18 cellular contexts compared by ENCODE assay signal in the genomic region with DNA sequence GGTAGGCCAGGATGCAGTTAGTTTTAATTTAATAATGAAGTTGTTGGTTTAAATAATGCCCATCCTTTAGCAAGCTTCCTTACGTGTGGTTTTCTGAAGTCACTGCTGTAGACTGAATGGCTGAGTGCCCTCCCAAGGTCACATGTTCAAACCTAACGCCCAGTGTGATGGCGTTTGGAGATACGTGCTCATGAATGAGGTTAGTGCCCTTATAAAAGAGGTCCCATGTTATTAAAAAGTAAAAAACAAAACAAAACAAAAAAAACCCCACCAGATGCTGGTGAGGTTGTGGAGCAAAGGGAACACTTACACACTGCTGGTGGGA. TPM values are rescaled to one million over a fixed set of nuclear protein-coding genes. Genes with fewer than 3 reads are reported as not detected.
A peak's percentile ranks its signal among the peaks of the same experiment; 100 is the strongest.
DNase-seq lines count a peak whose midpoint lies in the region; ATAC-seq and TF ChIP-seq lines count a peak whose summit lies in the region.
"Had no signal": no experiment of that assay in that cellular context is flagged by ENCODE, and none has a peak within 500 bp of the region (broad histone marks: within the 10 kb centered on the region; RNA-seq: fewer than 3 reads in every experiment).

No MANE protein-coding gene starts in this region.

- POLR2A ChIA-PET in Panc1 (lab: Charles Lee): interaction anchor here (0.6 kb wide), 1 partner anchor 1272 kb away, joined by 4 read pairs; no protein-coding TSS in a partner anchor

- in situ Hi-C loops in Panc1 (cut with HindIII; ENCODE audit: low pct_unique_long_range_greater_than_20kb, low sequenced_read_pairs): no loop called here

- DNase-seq in EL: peak; percentile 55
- DNase-seq in Panc1 (ENCODE audit: low read depth, low spot score): no peak
- no peak for DNase-seq in epithelial cell of prostate (ENCODE audit: low read depth, low spot score)
- DNase-seq in renal cortical epithelial cell (ENCODE audit: low read depth): peak; percentile 66
- no peak for DNase-seq in COR-L47 (lab: John Stamatoyannopoulos, UW)
- DNase-seq in germinal center (ENCODE audit: low spot score): no peak
- no peak for DNase-seq in NCI-H446 (lab: John Stamatoyannopoulos, UW)
- no peak for DNase-seq in trophoblast cell
- DNase-seq: activated CD8-positive, alpha-beta T cell treated with anti-CD3 and anti-CD28 coated beads, Interleukin-2, amount 10 ng/mL, durations not matched to agents 7 days and 5 days; activated naive CD8-positive, alpha-beta T cell treated with anti-CD3 and anti-CD28 coated beads, Interleukin-2, amount 10 ng/mL, durations not matched to agents 7 days and 5 days; H7; Karpas-422 had no signal

- H3K14ac ChIP-seq in trophoblast cell (ENCODE audit: low read length): no peak overlapping the region

- peak overlapping the region; percentile 81 for H3K27ac ChIP-seq in Panc1 (ENCODE audit: low read length)
- H3K27ac ChIP-seq in epithelial cell of prostate: peak overlapping the region; percentile 60
- no peak overlapping the region for H3K27ac ChIP-seq in trophoblast cell (ENCODE audit: low read depth, low read length)
- H3K27ac ChIP-seq: neutrophil had no signal

- no peak for TF ChIP-seq CTCF in Panc1 (IDR thresholded peaks at IDR 0.05)

- no peak overlapping the region for H3K18ac ChIP-seq in trophoblast cell (ENCODE audit: low read length)

- ATAC-seq in Panc1: peak; percentile 51
- ATAC-seq: activated CD8-positive, alpha-beta T cell treated with anti-CD3 and anti-CD28 coated beads, Interleukin-2, amount 10 ng/mL, durations not matched to agents 7 days and 5 days had no signal

- no peak overlapping the region for H3K23ac ChIP-seq in trophoblast cell (ENCODE audit: low read length)

- no peak overlapping the region for H3K4me2 ChIP-seq in trophoblast cell (ENCODE audit: low read length)

- no peak overlapping the region for H4K91ac ChIP-seq in trophoblast cell (ENCODE audit: low read depth, low read length)

- H3K4ac ChIP-seq in trophoblast cell (ENCODE audit: low read depth, low read length): no peak overlapping the region

- H3K79me2 ChIP-seq in trophoblast cell (ENCODE audit: control insufficient read depth, insufficient read depth, low read length, poor library complexity): no peaks in the 10 kb centered on the region

- no peak overlapping the region for H4K12ac ChIP-seq in trophoblast cell (ENCODE audit: low read depth, low read length)

- H2AK5ac ChIP-seq in trophoblast cell (ENCODE audit: low read length): no peak overlapping the region

- no TSS peak for BruUV-seq in Panc1 (replicated peaks; lab: Mats Ljungman, UMichigan)

- H3K4me3 ChIP-seq in Panc1 (ENCODE audit: low read depth in 2 of 2, low read length in 2 of 2) (no peak overlapping the region), trophoblast cell (ENCODE audit: low read depth, low read length) (no peak overlapping the region)
- H3K4me3 ChIP-seq: mucosa of descending colon had no signal

- H2BK12ac ChIP-seq in trophoblast cell (ENCODE audit: low read length): no peak overlapping the region

- H2AFZ ChIP-seq in trophoblast cell (ENCODE audit: insufficient read depth, low read length, poor library complexity): no peak overlapping the region

- H4K8ac ChIP-seq in trophoblast cell (ENCODE audit: low read depth, low read length): no peak overlapping the region

- peaks cover 7% of the 10 kb centered on the region for H3K36me3 ChIP-seq in Panc1 (ENCODE audit: control insufficient read depth, insufficient read depth, low read length)
- H3K36me3 ChIP-seq in trophoblast cell (ENCODE audit: control insufficient read depth in 1 of 2, insufficient read depth in 2 of 2, low read length in 2 of 2): no peaks in the 10 kb centered on the region
- H3K36me3 ChIP-seq: neutrophil had no signal

- H3K9ac ChIP-seq in trophoblast cell (ENCODE audit: low read length): no peak overlapping the region

- H3K9me3 ChIP-seq in Panc1 (ENCODE audit: control insufficient read depth, insufficient read depth, low read depth, low read length) (no peaks in the 10 kb centered on the region), trophoblast cell (ENCODE audit: insufficient read depth, low read depth, low read length) (no peaks in the 10 kb centered on the region)
- H3K9me3 ChIP-seq: mucosa of descending colon, neutrophil had no signal

- no peaks in the 10 kb centered on the region for H3K27me3 ChIP-seq in Panc1 (ENCODE audit: control insufficient read depth, insufficient read depth, low read length)
- no peaks in the 10 kb centered on the region for H3K27me3 ChIP-seq in trophoblast cell (ENCODE audit: insufficient read depth, low read length)

- H3K79me1 ChIP-seq in trophoblast cell (ENCODE audit: low read length): no peaks in the 10 kb centered on the region

- no CpG with 5 or more reads among the region's 4 CpGs for WGBS in trophoblast cell (ENCODE audit: extremely low coverage, insufficient coverage, insufficient read length)

- H3K4me1 ChIP-seq in Panc1 (ENCODE audit: control insufficient read depth, insufficient read depth, low read length) (peaks cover 68% of the 10 kb centered on the region), trophoblast cell (ENCODE audit: control insufficient read depth in 1 of 2, insufficient read depth in 2 of 2, low read length in 2 of 2) (peaks cover 10 to 14% of the 10 kb centered on the region in 2 experiments)

- no peak overlapping the region for H2BK5ac ChIP-seq in trophoblast cell (ENCODE audit: low read depth, low read length, poor library complexity)

- CTCF ChIA-PET in Panc1 (lab: Charles Lee): interaction anchor here (0.5 kb wide), 1 partner anchor 14 kb away, joined by 9 read pairs; no protein-coding TSS in a partner anchor

- H2BK120ac ChIP-seq in trophoblast cell (ENCODE audit: insufficient read depth, low read length, poor library complexity): no peak overlapping the region

- intact Hi-C loops in Panc1 (cut with micrococcal nuclease; ENCODE audit: unreplicated experiment): no loop called here

RNA-seq across cellular contexts. Expression of a gene that starts 16.3 kb away (rescaled TPM):
- total RNA-seq in Panc1 (2021; ENCODE audit: unreplicated experiment) (151 TPM), renal cortical epithelial cell (21.5 and 34.4 TPM in 2 replicates)
- polyA plus RNA-seq in Panc1 (2012; ENCODE audit: insufficient read length): 102 TPM
- polyA plus RNA-seq in trophoblast cell (2013): 6.9 TPM in 2 replicates

RNA-seq across cellular contexts. Expression of a gene that starts 50.0 kb away (rescaled TPM):
- total RNA-seq in Panc1 (2021; ENCODE audit: unreplicated experiment): 1.8 TPM
- 0.33 TPM for polyA plus RNA-seq in Panc1 (2012; ENCODE audit: insufficient read length)
- total RNA-seq in renal cortical epithelial cell: not detected in 2 replicates
- not detected in 2 replicates for polyA plus RNA-seq in trophoblast cell (2013)
- total RNA-seq: activated CD8-positive, alpha-beta T cell treated with anti-CD3 and anti-CD28 coated beads, Interleukin-2, amount 10 ng/mL, durations not matched to agents 7 days and 5 days; activated naive CD8-positive, alpha-beta T cell treated with anti-CD3 and anti-CD28 coated beads, Interleukin-2, amount 10 ng/mL, durations not matched to agents 7 days and 5 days; activated T-cell treated with anti-CD3 and anti-CD28 coated beads, Interleukin-2, amount 50 U/mL, for 72 hours; cardiac septum; H7; T-cell; temporal lobe had no signal

Comparison
In these comparisons a context has a peak if more than half of its experiments do, and no peak if none do; other contexts are left out.
1. DNase-seq: peak in EL (single experiment) and renal cortical epithelial cell (single experiment); none in Panc1 (single experiment), epithelial cell of prostate (single experiment), COR-L47 (single experiment), germinal center (single experiment), NCI-H446 (0 of 2) and trophoblast cell (0 of 2).